In the genomic region with DNA sequence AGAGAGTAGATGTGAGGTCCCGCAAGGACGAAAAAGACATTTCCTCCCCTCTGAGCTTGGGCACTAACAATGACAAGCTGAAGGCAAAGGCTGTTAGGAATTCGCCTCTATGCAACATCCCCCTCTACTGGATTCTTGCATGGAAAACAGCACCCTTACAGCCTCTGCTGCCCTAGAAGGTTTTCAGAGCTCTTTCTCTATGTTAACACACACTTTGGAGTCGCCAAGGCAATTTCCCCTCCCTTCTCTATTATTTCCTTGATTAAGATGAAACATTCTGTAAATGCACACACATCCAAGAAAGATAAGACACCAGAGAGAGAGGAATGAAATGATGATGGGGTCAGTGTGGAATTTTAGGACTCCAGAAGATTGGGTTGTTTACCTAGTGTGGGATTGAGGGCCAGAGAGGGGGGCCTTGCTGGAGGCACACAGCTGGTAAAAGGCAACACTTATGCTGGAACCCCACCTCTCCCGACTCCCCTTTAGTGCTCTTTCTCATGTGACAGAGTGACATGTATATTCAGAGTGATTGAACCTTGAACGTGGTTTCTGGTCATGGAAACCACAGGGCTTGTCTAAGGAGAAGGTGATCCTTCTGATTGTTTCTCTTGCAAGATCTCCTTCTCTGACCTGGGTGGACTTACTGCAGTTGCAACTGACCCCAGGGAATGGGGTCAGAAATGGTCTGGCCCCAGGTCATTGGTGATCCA, we compare ENCODE assay signal across 1 cellular context.
TF ChIP-seq lines count a peak whose summit lies in the region.

No MANE protein-coding gene starts in this region.

TF ChIP-seq in IMR-90, 13 proteins besides CTCF, POLR2A, EP300 and RAD21:
- no peak for TF ChIP-seq BHLHE40 (IDR thresholded peaks at IDR 0.05; ENCODE audit: low read depth, low read length)
- TF ChIP-seq SMC3 (IDR thresholded peaks at IDR 0.05; ENCODE audit: low read depth, low read length), result peak; percentile 95
- no peak for TF ChIP-seq NFE2L2 (IDR thresholded peaks at IDR 0.05; ENCODE audit: low read depth, low read length)
- no peak for TF ChIP-seq CEBPB (IDR thresholded peaks at IDR 0.05; ENCODE audit: low read depth, low read length)
